ENCODE assay signal across 12 cellular contexts in the genomic region with DNA sequence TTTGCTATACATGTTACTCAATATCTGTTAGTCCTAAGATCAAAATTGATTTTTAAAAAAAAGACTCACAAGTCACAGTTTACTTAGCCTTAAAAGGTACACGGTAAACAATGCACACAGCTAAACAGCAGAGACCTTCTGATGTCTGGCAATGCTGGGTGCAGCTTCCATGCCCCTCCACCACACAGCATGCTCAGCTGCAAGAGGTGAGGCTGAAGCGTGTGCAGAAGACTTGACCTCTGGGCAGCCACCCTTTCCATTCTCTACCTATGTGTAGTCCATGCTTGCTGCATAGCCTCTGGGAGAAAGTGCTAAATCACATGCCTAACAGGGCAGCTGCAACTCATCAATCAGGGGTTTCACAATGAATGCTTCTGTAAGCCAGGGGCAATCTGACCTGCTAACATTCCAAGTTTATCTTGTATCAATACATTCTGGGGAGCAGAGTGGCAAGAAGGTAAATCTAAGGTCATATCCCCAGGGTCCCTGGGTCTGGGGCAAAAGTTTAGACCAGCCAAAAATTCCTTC. TPM values are rescaled to one million over a fixed set of nuclear protein-coding genes. Genes with fewer than 3 reads are reported as not detected.
DNase-seq lines count a peak whose midpoint lies in the region; ATAC-seq and TF ChIP-seq lines count a peak whose summit lies in the region.
"Had no signal": no experiment of that assay in that cellular context is flagged by ENCODE, and none has a peak within 500 bp of the region (broad histone marks: within the 10 kb centered on the region; RNA-seq: fewer than 3 reads in every experiment).

No MANE protein-coding gene starts in this region.

- no peaks in the 10 kb centered on the region for H3K36me3 Mint-ChIP-seq in stimulated activated naive B cell treated with anti-CD40 and anti-IgM and Interleukin-4, amounts not matched to agents 10 μg/mL and 1 μg/mL and 100 μg/mL, for 72 hours

- H3K4me1 Mint-ChIP-seq in stimulated activated naive B cell treated with anti-CD40 and anti-IgM and Interleukin-4, amounts not matched to agents 10 μg/mL and 1 μg/mL and 100 μg/mL, for 72 hours = peaks cover 13 to 22% of the 10 kb centered on the region in 2 donors
- H3K4me1 Mint-ChIP-seq: activated CD4-positive, alpha-beta T cell treated with anti-CD3 and anti-CD28 coated beads, Interleukin-2, amount 10 ng/mL, durations not matched to agents 24 days and 14 days had no signal

- no peaks in the 10 kb centered on the region for H3K9me3 Mint-ChIP-seq in stimulated activated naive B cell treated with anti-CD40 and anti-IgM and Interleukin-4, amounts not matched to agents 10 μg/mL and 1 μg/mL and 100 μg/mL, for 72 hours
- H3K9me3 Mint-ChIP-seq: activated CD4-positive, alpha-beta T cell treated with anti-CD3 and anti-CD28 coated beads, Interleukin-2, amount 10 ng/mL, durations not matched to agents 24 days and 14 days had no signal

- no peaks in the 10 kb centered on the region for H3K27me3 Mint-ChIP-seq in stimulated activated naive B cell treated with anti-CD40 and anti-IgM and Interleukin-4, amounts not matched to agents 10 μg/mL and 1 μg/mL and 100 μg/mL, for 72 hours
- H3K27me3 Mint-ChIP-seq: activated CD4-positive, alpha-beta T cell treated with anti-CD3 and anti-CD28 coated beads, Interleukin-2, amount 10 ng/mL, durations not matched to agents 24 days and 14 days had no signal

- peak overlapping the region; percentile 16 for H3K27ac Mint-ChIP-seq in stimulated activated naive B cell treated with anti-CD40 and anti-IgM and Interleukin-4, amounts not matched to agents 10 μg/mL and 1 μg/mL and 100 μg/mL, for 72 hours
- H3K27ac Mint-ChIP-seq: activated CD4-positive, alpha-beta T cell treated with anti-CD3 and anti-CD28 coated beads, Interleukin-2, amount 10 ng/mL, durations not matched to agents 24 days and 14 days had no signal

- WGBS in suprapubic skin = 37% methylated on average over 2 of the region's 2 CpGs

- ATAC-seq in stimulated activated naive B cell treated with anti-CD40 and anti-IgM and Interleukin-4, amounts not matched to agents 10 μg/mL and 1 μg/mL and 100 μg/mL, for 72 hours (replicated peaks) = peak; percentile 26 to 27

- H3K4me1 ChIP-seq in tibial artery = peaks cover 0 to 8% (median 0%) of the 10 kb centered on the region in 4 donors
- H3K4me1 ChIP-seq in suprapubic skin = peaks cover 4% of the 10 kb centered on the region

- H3K36me3 ChIP-seq in tibial artery = no peaks in the 10 kb centered on the region
- H3K36me3 ChIP-seq in suprapubic skin = no peaks in the 10 kb centered on the region

- H3K27ac ChIP-seq in tibial artery = no peak overlapping the region
- no peak overlapping the region for H3K27ac ChIP-seq in suprapubic skin

- DNase-seq in NCI-H1417 (lab: John Stamatoyannopoulos, UW) = peak in 2 of 3 experiments; percentile 20 to 63
- no peak for DNase-seq in NCI-H1417 treated with DMSO at 0.1 percent for 48 hours (lab: John Stamatoyannopoulos, UW)
- peak; percentile 31 for DNase-seq in epidermal melanocyte (ENCODE audit: insufficient read length, low spot score)
- no peak for DNase-seq in stimulated activated naive B cell treated with anti-CD40 and anti-IgM and Interleukin-4, amounts not matched to agents 10 μg/mL and 1 μg/mL and 100 μg/mL, for 72 hours
- no peak for DNase-seq in tibial artery
- DNase-seq in suprapubic skin (ENCODE audit: low spot score in 2 of 2) = no peak
- DNase-seq in stimulated activated CD4-positive, alpha-beta T cell treated with anti-CD3 and anti-CD28 coated beads, Interleukin-1b, Interleukin-23, amount 100 ng/mL, for 48 hours = no peak
- DNase-seq: activated CD4-positive, alpha-beta T cell treated with anti-CD3 and anti-CD28 coated beads, Interleukin-2, amount 10 ng/mL, durations not matched to agents 24 days and 14 days; Kasumi-1; mucosa of descending colon; stimulated activated CD4-positive, alpha-beta T cell treated with anti-CD3 and anti-CD28 coated beads, Interleukin-15, amount 100 ng/mL, for 24 hours had no signal

- no peak overlapping the region for H3K4me3 ChIP-seq in tibial artery
- no peak overlapping the region for H3K4me3 ChIP-seq in suprapubic skin
- H3K4me3 ChIP-seq: mucosa of descending colon had no signal

- H3K9me3 ChIP-seq in tibial artery = no peaks in the 10 kb centered on the region
- no peaks in the 10 kb centered on the region for H3K9me3 ChIP-seq in suprapubic skin
- H3K9me3 ChIP-seq: mucosa of descending colon had no signal

- H3K4me3 Mint-ChIP-seq in stimulated activated naive B cell treated with anti-CD40 and anti-IgM and Interleukin-4, amounts not matched to agents 10 μg/mL and 1 μg/mL and 100 μg/mL, for 72 hours = no peak overlapping the region
- H3K4me3 Mint-ChIP-seq: activated CD4-positive, alpha-beta T cell treated with anti-CD3 and anti-CD28 coated beads, Interleukin-2, amount 10 ng/mL, durations not matched to agents 24 days and 14 days had no signal

- TF ChIP-seq EP300 in Ishikawa (IDR thresholded peaks at IDR 0.05; ENCODE audit: borderline replicate concordance) (peak; percentile 81), suprapubic skin (IDR thresholded peaks at IDR 0.05) (no peak)

- TF ChIP-seq CTCF in tibial artery (IDR thresholded peaks at IDR 0.05) (no peak), suprapubic skin (IDR thresholded peaks at IDR 0.05) (no peak)

- TF ChIP-seq RAD21 in Ishikawa (IDR thresholded peaks at IDR 0.05; ENCODE audit: low read depth) = no peak

- intact Hi-C loops in tibial artery (cut with DNase I; ENCODE audit: low total_unique reads) = no loop called here

- no peak for TF ChIP-seq POLR2A in suprapubic skin (IDR thresholded peaks at IDR 0.05)

- H3K27me3 ChIP-seq in tibial artery (no peaks in the 10 kb centered on the region), suprapubic skin (no peaks in the 10 kb centered on the region)

TF ChIP-seq in Ishikawa, 13 proteins besides CTCF, POLR2A, EP300 and RAD21:
- TF ChIP-seq, protein P1, sequence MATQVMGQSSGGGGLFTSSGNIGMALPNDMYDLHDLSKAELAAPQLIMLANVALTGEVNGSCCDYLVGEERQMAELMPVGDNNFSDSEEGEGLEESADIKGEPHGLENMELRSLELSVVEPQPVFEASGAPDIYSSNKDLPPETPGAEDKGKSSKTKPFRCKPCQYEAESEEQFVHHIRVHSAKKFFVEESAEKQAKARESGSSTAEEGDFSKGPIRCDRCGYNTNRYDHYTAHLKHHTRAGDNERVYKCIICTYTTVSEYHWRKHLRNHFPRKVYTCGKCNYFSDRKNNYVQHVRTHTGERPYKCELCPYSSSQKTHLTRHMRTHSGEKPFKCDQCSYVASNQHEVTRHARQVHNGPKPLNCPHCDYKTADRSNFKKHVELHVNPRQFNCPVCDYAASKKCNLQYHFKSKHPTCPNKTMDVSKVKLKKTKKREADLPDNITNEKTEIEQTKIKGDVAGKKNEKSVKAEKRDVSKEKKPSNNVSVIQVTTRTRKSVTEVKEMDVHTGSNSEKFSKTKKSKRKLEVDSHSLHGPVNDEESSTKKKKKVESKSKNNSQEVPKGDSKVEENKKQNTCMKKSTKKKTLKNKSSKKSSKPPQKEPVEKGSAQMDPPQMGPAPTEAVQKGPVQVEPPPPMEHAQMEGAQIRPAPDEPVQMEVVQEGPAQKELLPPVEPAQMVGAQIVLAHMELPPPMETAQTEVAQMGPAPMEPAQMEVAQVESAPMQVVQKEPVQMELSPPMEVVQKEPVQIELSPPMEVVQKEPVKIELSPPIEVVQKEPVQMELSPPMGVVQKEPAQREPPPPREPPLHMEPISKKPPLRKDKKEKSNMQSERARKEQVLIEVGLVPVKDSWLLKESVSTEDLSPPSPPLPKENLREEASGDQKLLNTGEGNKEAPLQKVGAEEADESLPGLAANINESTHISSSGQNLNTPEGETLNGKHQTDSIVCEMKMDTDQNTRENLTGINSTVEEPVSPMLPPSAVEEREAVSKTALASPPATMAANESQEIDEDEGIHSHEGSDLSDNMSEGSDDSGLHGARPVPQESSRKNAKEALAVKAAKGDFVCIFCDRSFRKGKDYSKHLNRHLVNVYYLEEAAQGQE (IDR thresholded peaks at IDR 0.05; ENCODE audit: low read depth) = no peak
- TF ChIP-seq NFIC (IDR thresholded peaks at IDR 0.05) = 0 out of 2 replicates have a peak, but pooled peaks have one; percentile 15
- TF ChIP-seq EGR1 (IDR thresholded peaks at IDR 0.05) = no peak
- TF ChIP-seq TEAD4 (IDR thresholded peaks at IDR 0.05) = 0 out of 2 replicates have a peak, but pooled peaks have one; percentile 10
- TF ChIP-seq ZBTB7A (IDR thresholded peaks at IDR 0.05; ENCODE audit: low read depth) = no peak
- 0 out of 2 replicates have a peak, but pooled peaks have one; percentile 54 for TF ChIP-seq CEBPB (IDR thresholded peaks at IDR 0.05)
- no peak for TF ChIP-seq YY1 (IDR thresholded peaks at IDR 0.05; ENCODE audit: low read depth)
- peak; percentile 91 for TF ChIP-seq TCF12 (IDR thresholded peaks at IDR 0.05; ENCODE audit: low read depth)
- no peak; the same call in 1 of the 2 replicates for TF ChIP-seq FOXM1 (IDR thresholded peaks at IDR 0.05; ENCODE audit: borderline replicate concordance, low read depth)
- TF ChIP-seq, protein P2, sequence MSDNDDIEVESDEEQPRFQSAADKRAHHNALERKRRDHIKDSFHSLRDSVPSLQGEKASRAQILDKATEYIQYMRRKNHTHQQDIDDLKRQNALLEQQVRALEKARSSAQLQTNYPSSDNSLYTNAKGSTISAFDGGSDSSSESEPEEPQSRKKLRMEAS (IDR thresholded peaks at IDR 0.05) = no peak; the same call in 1 of the 2 replicates
- TF ChIP-seq CREB1 (IDR thresholded peaks at IDR 0.05; ENCODE audit: low read depth) = no peak
- no peak for TF ChIP-seq USF1 (IDR thresholded peaks at IDR 0.05)
- no peak for TF ChIP-seq TAF1 (IDR thresholded peaks at IDR 0.05; ENCODE audit: low read depth)

RNA-seq across cellular contexts. Expression of gene AMN1, which starts 44.5 kb away (rescaled TPM):
- 10 to 100 TPM in 2 of 4 donors, 1 to 10 TPM in 2; 3.4 to 16.4 (median 10.5) TPM for total RNA-seq in suprapubic skin

Comparison
In these comparisons a context has a peak if more than half of its experiments do, and no peak if none do; other contexts are left out.
1. DNase-seq: peak in NCI-H1417 (2 of 3) and epidermal melanocyte (single experiment); none in NCI-H1417 treated with DMSO at 0.1 percent for 48 hours (single experiment), stimulated activated naive B cell treated with anti-CD40 and anti-IgM and Interleukin-4, amounts not matched to agents 10 μg/mL and 1 μg/mL and 100 μg/mL, for 72 hours (single experiment), tibial artery (0 of 2), suprapubic skin (0 of 2) and stimulated activated CD4-positive, alpha-beta T cell treated with anti-CD3 and anti-CD28 coated beads, Interleukin-1b, Interleukin-23, amount 100 ng/mL, for 48 hours (single experiment).